In the genomic region with DNA sequence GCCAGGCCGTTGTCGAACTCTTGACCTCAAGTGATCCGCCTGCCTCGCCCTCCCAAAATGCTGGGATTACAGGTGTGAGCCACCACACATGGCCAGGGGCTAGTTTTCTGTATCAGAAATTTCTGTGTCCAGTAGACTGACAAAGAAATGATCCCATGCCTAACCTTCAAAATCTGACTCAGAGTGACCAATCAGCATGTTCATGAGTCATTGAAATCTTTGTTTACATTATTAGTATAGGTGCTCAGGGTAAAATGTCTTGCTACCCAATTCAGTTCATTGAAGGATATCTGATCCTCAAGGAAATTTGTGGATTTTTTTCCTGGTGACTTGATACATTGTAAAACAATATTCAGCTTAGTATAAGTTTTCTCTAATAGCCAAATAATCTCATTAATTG, we compare ENCODE assay signal across 22 cellular contexts. TPM values are rescaled to one million over a fixed set of nuclear protein-coding genes. Genes with fewer than 3 reads are reported as not detected.
DNase-seq lines count a peak whose midpoint lies in the region; ATAC-seq and TF ChIP-seq lines count a peak whose summit lies in the region.
"Had no signal": no experiment of that assay in that cellular context is flagged by ENCODE, and none has a peak within 500 bp of the region (broad histone marks: within the 10 kb centered on the region; RNA-seq: fewer than 3 reads in every experiment).

No MANE protein-coding gene starts in this region.

- in situ Hi-C loops in Caki2 (cut with HindIII; ENCODE audit: low pct_unique_long_range_greater_than_20kb, low sequenced_read_pairs), result no loop called here

- intact Hi-C loops in esophagus squamous epithelium (cut with DNase I), result no loop called here

- peak; percentile 45 for DNase-seq in Caki2 (ENCODE audit: low read depth)
- DNase-seq in HS-5 (ENCODE audit: low read depth), result peak; percentile 28
- DNase-seq in SW480 (ENCODE audit: low spot score), result peak; percentile 17
- no peak for DNase-seq in SKM-1 treated with dmso at 0.1 percent for 144 hours (lab: John Stamatoyannopoulos, UW; ENCODE audit: unreplicated experiment)
- DNase-seq in esophagus squamous epithelium (lab: John Stamatoyannopoulos, UW), result no peak
- DNase-seq in central memory CD4-positive, alpha-beta T cell, result no peak
- DNase-seq: activated CD4-positive, alpha-beta T cell treated with anti-CD3 and anti-CD28 coated beads for 1 hour; activated naive CD4-positive, alpha-beta T cell treated with anti-CD3 and anti-CD28 coated beads, Interleukin-2, amount 10 ng/mL, durations not matched to agents 7 days and 5 days; activated T-cell treated with anti-CD3 and anti-CD28 coated beads, Interleukin-2, amount 50 U/mL, for 72 hours; effector memory CD4-positive, alpha-beta T cell; immature natural killer cell; MM.1S; NCI-H1694; NCI-H82; psoas muscle; RPMI8226; small intestine; stimulated activated naive CD4-positive, alpha-beta T cell treated with Interleukin-2 at 50 U/mL for 16 hours had no signal

- TF ChIP-seq POLR2A in esophagus squamous epithelium (IDR thresholded peaks at IDR 0.05), result no peak

- H3K9me3 ChIP-seq in esophagus squamous epithelium, result no peaks in the 10 kb centered on the region
- H3K9me3 ChIP-seq: psoas muscle had no signal

- H3K4me3 ChIP-seq in esophagus squamous epithelium, result no peak overlapping the region
- H3K4me3 ChIP-seq: neural progenitor cell, psoas muscle had no signal

- H3K27ac ChIP-seq in esophagus squamous epithelium, result no peak overlapping the region
- H3K27ac ChIP-seq: neural progenitor cell, psoas muscle had no signal

- no peak for TF ChIP-seq CTCF in esophagus squamous epithelium (IDR thresholded peaks at IDR 0.05)

- H3K27me3 ChIP-seq in esophagus squamous epithelium, result no peaks in the 10 kb centered on the region
- H3K27me3 ChIP-seq: neural progenitor cell had no signal

- ATAC-seq in esophagus mucosa, result peak; percentile 72
- no peak for ATAC-seq in GM19455 (IDR thresholded peaks at IDR 0.05; ENCODE audit: unreplicated experiment)
- ATAC-seq: activated T-cell treated with anti-CD3 and anti-CD28 coated beads, Interleukin-2, amount 50 U/mL, for 72 hours; psoas muscle had no signal

- no peaks in the 10 kb centered on the region for H3K36me3 ChIP-seq in esophagus squamous epithelium
- H3K36me3 ChIP-seq: neural progenitor cell had no signal

- WGBS in esophagus squamous epithelium, 2 donors, result 82 to 84% methylated on average over 3 to 4 of the region's 4 CpGs

- no peaks in the 10 kb centered on the region for H3K4me1 ChIP-seq in esophagus squamous epithelium
- H3K4me1 ChIP-seq: neural progenitor cell, psoas muscle had no signal

RNA-seq across cellular contexts. Expression of gene LDLRAD2, which starts 11.0 kb away (rescaled TPM):
- not detected in 2 replicates for total RNA-seq in Caki2 (2014; rRNA removed; shearing (Covaris generic); ENCODE audit: low replicate concordance)
- 0.04 TPM for total RNA-seq in esophagus mucosa
- not detected for total RNA-seq in esophagus squamous epithelium
- total RNA-seq: cerebellum had no signal

RNA-seq across cellular contexts. Expression of gene USP48, which starts 18.2 kb away (rescaled TPM):
- total RNA-seq in Caki2 (2014; rRNA removed; shearing (Covaris generic); ENCODE audit: low replicate concordance), result 12.5 and 19.3 TPM in 2 replicates
- total RNA-seq in esophagus mucosa (37.3 TPM), esophagus squamous epithelium (10 to 100 TPM; 23.5 to 51.9 (median 39.7) TPM)

Comparison
In these comparisons a context has a peak if more than half of its experiments do, and no peak if none do; other contexts are left out.
1. DNase-seq: peak in Caki2 (single experiment), HS-5 (single experiment) and SW480 (single experiment); none in SKM-1 treated with dmso at 0.1 percent for 144 hours (single experiment), esophagus squamous epithelium (single experiment) and central memory CD4-positive, alpha-beta T cell (single experiment).